Comparison of ENCODE assay signal across 1 cellular context in genomic region chr7:149529136-149529718, GRCh38.
TF ChIP-seq lines count a peak whose summit lies in the region.

No MANE protein-coding gene starts in this region.

TF ChIP-seq in K562, 482 proteins besides CTCF, POLR2A, EP300 and RAD21 (continued from another document):
- 0 out of 2 replicates have a peak, but pooled peaks have one; percentile 27 for TF ChIP-seq JUND (IDR thresholded peaks at IDR 0.05; ENCODE audit: borderline replicate concordance, low read depth, low read length)
- no peak for TF ChIP-seq JUND (tag; IDR thresholded peaks at IDR 0.05; ENCODE audit: borderline replicate concordance, low read depth, low read length)
- TF ChIP-seq, protein P1, sequence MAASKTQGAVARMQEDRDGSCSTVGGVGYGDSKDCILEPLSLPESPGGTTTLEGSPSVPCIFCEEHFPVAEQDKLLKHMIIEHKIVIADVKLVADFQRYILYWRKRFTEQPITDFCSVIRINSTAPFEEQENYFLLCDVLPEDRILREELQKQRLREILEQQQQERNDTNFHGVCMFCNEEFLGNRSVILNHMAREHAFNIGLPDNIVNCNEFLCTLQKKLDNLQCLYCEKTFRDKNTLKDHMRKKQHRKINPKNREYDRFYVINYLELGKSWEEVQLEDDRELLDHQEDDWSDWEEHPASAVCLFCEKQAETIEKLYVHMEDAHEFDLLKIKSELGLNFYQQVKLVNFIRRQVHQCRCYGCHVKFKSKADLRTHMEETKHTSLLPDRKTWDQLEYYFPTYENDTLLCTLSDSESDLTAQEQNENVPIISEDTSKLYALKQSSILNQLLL (CRISPR knock-in tag; IDR thresholded peaks at IDR 0.05; ENCODE audit: borderline replicate concordance), result no peak
- no peak for TF ChIP-seq NR0B1 (IDR thresholded peaks at IDR 0.05; ENCODE audit: partially characterized antibody)
- peak; percentile 68; the same call in 1 of the 2 replicates for TF ChIP-seq JUN (IDR thresholded peaks at IDR 0.05; ENCODE audit: borderline replicate concordance, low read depth, low read length)
- no peak for TF ChIP-seq JUN (CRISPR knock-in tag; IDR thresholded peaks at IDR 0.05; ENCODE audit: borderline replicate concordance)
- TF ChIP-seq ZEB2 (IDR thresholded peaks at IDR 0.05), result peak; percentile 86
- TF ChIP-seq, protein P2, sequence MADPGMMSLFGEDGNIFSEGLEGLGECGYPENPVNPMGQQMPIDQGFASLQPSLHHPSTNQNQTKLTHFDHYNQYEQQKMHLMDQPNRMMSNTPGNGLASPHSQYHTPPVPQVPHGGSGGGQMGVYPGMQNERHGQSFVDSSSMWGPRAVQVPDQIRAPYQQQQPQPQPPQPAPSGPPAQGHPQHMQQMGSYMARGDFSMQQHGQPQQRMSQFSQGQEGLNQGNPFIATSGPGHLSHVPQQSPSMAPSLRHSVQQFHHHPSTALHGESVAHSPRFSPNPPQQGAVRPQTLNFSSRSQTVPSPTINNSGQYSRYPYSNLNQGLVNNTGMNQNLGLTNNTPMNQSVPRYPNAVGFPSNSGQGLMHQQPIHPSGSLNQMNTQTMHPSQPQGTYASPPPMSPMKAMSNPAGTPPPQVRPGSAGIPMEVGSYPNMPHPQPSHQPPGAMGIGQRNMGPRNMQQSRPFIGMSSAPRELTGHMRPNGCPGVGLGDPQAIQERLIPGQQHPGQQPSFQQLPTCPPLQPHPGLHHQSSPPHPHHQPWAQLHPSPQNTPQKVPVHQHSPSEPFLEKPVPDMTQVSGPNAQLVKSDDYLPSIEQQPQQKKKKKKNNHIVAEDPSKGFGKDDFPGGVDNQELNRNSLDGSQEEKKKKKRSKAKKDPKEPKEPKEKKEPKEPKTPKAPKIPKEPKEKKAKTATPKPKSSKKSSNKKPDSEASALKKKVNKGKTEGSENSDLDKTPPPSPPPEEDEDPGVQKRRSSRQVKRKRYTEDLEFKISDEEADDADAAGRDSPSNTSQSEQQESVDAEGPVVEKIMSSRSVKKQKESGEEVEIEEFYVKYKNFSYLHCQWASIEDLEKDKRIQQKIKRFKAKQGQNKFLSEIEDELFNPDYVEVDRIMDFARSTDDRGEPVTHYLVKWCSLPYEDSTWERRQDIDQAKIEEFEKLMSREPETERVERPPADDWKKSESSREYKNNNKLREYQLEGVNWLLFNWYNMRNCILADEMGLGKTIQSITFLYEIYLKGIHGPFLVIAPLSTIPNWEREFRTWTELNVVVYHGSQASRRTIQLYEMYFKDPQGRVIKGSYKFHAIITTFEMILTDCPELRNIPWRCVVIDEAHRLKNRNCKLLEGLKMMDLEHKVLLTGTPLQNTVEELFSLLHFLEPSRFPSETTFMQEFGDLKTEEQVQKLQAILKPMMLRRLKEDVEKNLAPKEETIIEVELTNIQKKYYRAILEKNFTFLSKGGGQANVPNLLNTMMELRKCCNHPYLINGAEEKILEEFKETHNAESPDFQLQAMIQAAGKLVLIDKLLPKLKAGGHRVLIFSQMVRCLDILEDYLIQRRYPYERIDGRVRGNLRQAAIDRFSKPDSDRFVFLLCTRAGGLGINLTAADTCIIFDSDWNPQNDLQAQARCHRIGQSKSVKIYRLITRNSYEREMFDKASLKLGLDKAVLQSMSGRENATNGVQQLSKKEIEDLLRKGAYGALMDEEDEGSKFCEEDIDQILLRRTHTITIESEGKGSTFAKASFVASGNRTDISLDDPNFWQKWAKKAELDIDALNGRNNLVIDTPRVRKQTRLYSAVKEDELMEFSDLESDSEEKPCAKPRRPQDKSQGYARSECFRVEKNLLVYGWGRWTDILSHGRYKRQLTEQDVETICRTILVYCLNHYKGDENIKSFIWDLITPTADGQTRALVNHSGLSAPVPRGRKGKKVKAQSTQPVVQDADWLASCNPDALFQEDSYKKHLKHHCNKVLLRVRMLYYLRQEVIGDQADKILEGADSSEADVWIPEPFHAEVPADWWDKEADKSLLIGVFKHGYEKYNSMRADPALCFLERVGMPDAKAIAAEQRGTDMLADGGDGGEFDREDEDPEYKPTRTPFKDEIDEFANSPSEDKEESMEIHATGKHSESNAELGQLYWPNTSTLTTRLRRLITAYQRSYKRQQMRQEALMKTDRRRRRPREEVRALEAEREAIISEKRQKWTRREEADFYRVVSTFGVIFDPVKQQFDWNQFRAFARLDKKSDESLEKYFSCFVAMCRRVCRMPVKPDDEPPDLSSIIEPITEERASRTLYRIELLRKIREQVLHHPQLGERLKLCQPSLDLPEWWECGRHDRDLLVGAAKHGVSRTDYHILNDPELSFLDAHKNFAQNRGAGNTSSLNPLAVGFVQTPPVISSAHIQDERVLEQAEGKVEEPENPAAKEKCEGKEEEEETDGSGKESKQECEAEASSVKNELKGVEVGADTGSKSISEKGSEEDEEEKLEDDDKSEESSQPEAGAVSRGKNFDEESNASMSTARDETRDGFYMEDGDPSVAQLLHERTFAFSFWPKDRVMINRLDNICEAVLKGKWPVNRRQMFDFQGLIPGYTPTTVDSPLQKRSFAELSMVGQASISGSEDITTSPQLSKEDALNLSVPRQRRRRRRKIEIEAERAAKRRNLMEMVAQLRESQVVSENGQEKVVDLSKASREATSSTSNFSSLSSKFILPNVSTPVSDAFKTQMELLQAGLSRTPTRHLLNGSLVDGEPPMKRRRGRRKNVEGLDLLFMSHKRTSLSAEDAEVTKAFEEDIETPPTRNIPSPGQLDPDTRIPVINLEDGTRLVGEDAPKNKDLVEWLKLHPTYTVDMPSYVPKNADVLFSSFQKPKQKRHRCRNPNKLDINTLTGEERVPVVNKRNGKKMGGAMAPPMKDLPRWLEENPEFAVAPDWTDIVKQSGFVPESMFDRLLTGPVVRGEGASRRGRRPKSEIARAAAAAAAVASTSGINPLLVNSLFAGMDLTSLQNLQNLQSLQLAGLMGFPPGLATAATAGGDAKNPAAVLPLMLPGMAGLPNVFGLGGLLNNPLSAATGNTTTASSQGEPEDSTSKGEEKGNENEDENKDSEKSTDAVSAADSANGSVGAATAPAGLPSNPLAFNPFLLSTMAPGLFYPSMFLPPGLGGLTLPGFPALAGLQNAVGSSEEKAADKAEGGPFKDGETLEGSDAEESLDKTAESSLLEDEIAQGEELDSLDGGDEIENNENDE (IDR thresholded peaks at IDR 0.05; ENCODE audit: low read depth, low read length), result no peak
- TF ChIP-seq E2F6 (IDR thresholded peaks at IDR 0.05; ENCODE audit: borderline replicate concordance in 1 of 2, extremely low read depth in 1 of 2, insufficient read depth in 1 of 2, insufficient read length in 1 of 2, low read depth in 1 of 2, low read length in 1 of 2, poor library complexity in 1 of 2, severe bottlenecking in 1 of 2), result no peak
- TF ChIP-seq SIX5 (IDR thresholded peaks at IDR 0.05; ENCODE audit: borderline replicate concordance in 1 of 2, insufficient read depth in 1 of 2, low read depth in 1 of 2, low read length in 2 of 2), result no peak
- no peak for TF ChIP-seq MECOM (CRISPR knock-in tag; IDR thresholded peaks at IDR 0.05)
- peak; percentile 100 for TF ChIP-seq TRIM28 (IDR thresholded peaks at IDR 0.05)
- TF ChIP-seq, protein P3, sequence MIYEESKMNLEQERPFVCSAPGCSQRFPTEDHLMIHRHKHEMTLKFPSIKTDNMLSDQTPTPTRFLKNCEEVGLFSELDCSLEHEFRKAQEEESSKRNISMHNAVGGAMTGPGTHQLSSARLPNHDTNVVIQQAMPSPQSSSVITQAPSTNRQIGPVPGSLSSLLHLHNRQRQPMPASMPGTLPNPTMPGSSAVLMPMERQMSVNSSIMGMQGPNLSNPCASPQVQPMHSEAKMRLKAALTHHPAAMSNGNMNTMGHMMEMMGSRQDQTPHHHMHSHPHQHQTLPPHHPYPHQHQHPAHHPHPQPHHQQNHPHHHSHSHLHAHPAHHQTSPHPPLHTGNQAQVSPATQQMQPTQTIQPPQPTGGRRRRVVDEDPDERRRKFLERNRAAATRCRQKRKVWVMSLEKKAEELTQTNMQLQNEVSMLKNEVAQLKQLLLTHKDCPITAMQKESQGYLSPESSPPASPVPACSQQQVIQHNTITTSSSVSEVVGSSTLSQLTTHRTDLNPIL (CRISPR knock-in tag; IDR thresholded peaks at IDR 0.05), result no peak
- 0 out of 2 replicates have a peak, but pooled peaks have one; percentile 43 for TF ChIP-seq ZNF134 (CRISPR knock-in tag; conservative IDR thresholded peaks at IDR 0.05)
- TF ChIP-seq MXD1 (CRISPR knock-in tag; IDR thresholded peaks at IDR 0.05; ENCODE audit: borderline replicate concordance, poor library complexity, severe bottlenecking), result no peak
- TF ChIP-seq YY1 (IDR thresholded peaks at IDR 0.05; ENCODE audit: borderline replicate concordance in 1 of 3, control insufficient read depth in 1 of 3, extremely low read depth in 1 of 3, insufficient read depth in 3 of 3, insufficient read length in 1 of 3, insufficient replicate concordance in 2 of 3, low read depth in 1 of 3, low read length in 2 of 3), result peak in 1 of 3 experiments; percentile 70
- TF ChIP-seq, protein P4, sequence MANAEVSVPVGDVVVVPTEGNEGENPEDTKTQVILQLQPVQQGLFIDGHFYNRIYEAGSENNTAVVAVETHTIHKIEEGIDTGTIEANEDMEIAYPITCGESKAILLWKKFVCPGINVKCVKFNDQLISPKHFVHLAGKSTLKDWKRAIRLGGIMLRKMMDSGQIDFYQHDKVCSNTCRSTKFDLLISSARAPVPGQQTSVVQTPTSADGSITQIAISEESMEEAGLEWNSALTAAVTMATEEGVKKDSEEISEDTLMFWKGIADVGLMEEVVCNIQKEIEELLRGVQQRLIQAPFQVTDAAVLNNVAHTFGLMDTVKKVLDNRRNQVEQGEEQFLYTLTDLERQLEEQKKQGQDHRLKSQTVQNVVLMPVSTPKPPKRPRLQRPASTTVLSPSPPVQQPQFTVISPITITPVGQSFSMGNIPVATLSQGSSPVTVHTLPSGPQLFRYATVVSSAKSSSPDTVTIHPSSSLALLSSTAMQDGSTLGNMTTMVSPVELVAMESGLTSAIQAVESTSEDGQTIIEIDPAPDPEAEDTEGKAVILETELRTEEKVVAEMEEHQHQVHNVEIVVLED (CRISPR knock-in tag; IDR thresholded peaks at IDR 0.05), result no peak
- TF ChIP-seq MTA3 (IDR thresholded peaks at IDR 0.05; ENCODE audit: borderline replicate concordance), result peak; percentile 81; the same call in 1 of the 2 replicates
- TF ChIP-seq HLTF (IDR thresholded peaks at IDR 0.05), result peak; percentile 99
- TF ChIP-seq ZFP1 (CRISPR knock-in tag; IDR thresholded peaks at IDR 0.05), result 0 out of 2 replicates have a peak, but pooled peaks have one; percentile 41
- TF ChIP-seq RNF2 (IDR thresholded peaks at IDR 0.05), result no peak
- TF ChIP-seq, protein P5, sequence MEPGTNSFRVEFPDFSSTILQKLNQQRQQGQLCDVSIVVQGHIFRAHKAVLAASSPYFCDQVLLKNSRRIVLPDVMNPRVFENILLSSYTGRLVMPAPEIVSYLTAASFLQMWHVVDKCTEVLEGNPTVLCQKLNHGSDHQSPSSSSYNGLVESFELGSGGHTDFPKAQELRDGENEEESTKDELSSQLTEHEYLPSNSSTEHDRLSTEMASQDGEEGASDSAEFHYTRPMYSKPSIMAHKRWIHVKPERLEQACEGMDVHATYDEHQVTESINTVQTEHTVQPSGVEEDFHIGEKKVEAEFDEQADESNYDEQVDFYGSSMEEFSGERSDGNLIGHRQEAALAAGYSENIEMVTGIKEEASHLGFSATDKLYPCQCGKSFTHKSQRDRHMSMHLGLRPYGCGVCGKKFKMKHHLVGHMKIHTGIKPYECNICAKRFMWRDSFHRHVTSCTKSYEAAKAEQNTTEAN (CRISPR knock-in tag; IDR thresholded peaks at IDR 0.05), result 0 out of 2 replicates have a peak, but pooled peaks have one; percentile 64
- TF ChIP-seq CBX5 (IDR thresholded peaks at IDR 0.05; ENCODE audit: borderline replicate concordance, low read depth), result peak; percentile 100
